ENCODE assay signal across 1 cellular context in genomic region chr2:239697765-239698164, GRCh38.
TF ChIP-seq lines count a peak whose summit lies in the region.

No MANE protein-coding gene starts in this region.

TF ChIP-seq in GM23338, 12 proteins besides CTCF, POLR2A, EP300 and RAD21 (continued from another document):
- TF ChIP-seq ZNF462 (CRISPR knock-in tag; IDR thresholded peaks at IDR 0.05) (no peak), STAT1 (IDR thresholded peaks at IDR 0.05; ENCODE audit: unreplicated experiment) (no peak), EZH2 (IDR thresholded peaks at IDR 0.05; ENCODE audit: low read depth, unreplicated experiment) (no peak), ZNF331 (CRISPR knock-in tag; IDR thresholded peaks at IDR 0.05; ENCODE audit: low read depth) (no peak), CREB1 (CRISPR knock-in tag; IDR thresholded peaks at IDR 0.05; ENCODE audit: low read depth) (no peak), POLR2AphosphoS5 (IDR thresholded peaks at IDR 0.05; ENCODE audit: low read depth) (no peak), ETS1 (IDR thresholded peaks at IDR 0.05) (no peak), EZH2phosphoT487 (IDR thresholded peaks at IDR 0.05; ENCODE audit: unreplicated experiment) (no peak), ZNF114 (CRISPR knock-in tag; IDR thresholded peaks at IDR 0.05) (no peak)
